20 cellular contexts compared by ENCODE assay signal in the genomic region with DNA sequence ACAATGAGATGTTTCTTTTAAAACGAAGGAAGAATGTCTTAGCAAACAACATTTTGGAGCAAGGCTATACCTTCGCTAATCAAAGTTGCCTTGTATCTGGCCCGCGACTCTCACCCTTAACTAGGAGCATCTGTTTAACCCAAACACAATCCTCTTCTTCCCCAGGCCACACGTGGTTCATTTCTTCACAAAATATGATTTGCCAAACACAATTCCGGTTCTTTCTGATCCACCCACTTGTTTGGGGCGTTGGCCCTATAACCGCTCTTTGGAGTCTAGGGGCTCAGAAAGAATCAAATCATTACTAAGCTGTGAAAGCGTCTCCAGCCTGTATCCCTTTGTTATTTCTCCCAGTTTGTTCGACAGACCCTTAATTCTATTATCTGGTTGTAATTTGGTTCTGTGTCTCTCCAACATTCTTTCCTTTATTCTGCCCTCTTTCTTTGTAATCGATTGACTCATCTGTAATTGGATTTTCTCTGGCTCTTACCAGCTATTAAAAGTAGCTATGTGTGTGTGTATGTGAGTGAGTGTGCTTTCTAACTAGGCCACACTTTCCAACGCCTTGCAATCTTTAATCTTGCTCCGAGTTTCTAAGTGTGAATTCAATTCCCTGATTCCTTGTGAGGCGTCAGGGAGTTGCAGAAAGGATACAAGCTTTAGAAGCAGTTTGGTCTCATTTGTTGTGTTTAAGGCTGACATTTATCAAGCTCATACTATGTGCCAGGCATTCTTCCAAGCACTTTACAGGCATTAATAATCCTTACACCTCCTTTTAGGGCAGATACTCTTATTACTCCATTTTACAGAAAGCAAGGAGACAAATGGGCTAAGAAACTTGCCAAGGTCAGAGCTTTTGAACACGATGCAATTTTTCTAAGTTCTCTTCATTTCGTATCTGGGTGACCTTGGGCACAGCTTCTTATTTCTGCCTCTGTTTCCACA.
A peak's percentile ranks its signal among the peaks of the same experiment; 100 is the strongest.
DNase-seq lines count a peak whose midpoint lies in the region; ATAC-seq and TF ChIP-seq lines count a peak whose summit lies in the region.
"Had no signal": no experiment of that assay in that cellular context is flagged by ENCODE, and none has a peak within 500 bp of the region (broad histone marks: within the 10 kb centered on the region; RNA-seq: fewer than 3 reads in every experiment).

No MANE protein-coding gene starts in this region.

- H3K4me2 ChIP-seq in OCI-LY3 (ENCODE audit: low read length), result peak overlapping the region; percentile 49
- H3K4me2 ChIP-seq in osteoblast (ENCODE audit: insufficient read depth, low read length), result peak overlapping the region; percentile 50

- no peak for ATAC-seq in HG03095 (IDR thresholded peaks at IDR 0.05; ENCODE audit: unreplicated experiment)
- ATAC-seq in GM19452 (IDR thresholded peaks at IDR 0.05; ENCODE audit: unreplicated experiment), result no peak
- ATAC-seq in GM19351 (IDR thresholded peaks at IDR 0.05; ENCODE audit: unreplicated experiment), result no peak
- ATAC-seq: T-cell had no signal

- 61% methylated on average over 16 of the region's 16 CpGs for WGBS in esophagus muscularis mucosa

- H3K9ac ChIP-seq in OCI-LY3 (ENCODE audit: low read length), result peak overlapping the region; percentile 39; the same call in 1 of the 2 replicates

- H2AFZ ChIP-seq in OCI-LY3 (ENCODE audit: low read depth, low read length), result peak overlapping the region; percentile 53; the same call in 1 of the 2 replicates
- H2AFZ ChIP-seq in osteoblast (ENCODE audit: low read length), result no peak overlapping the region

- POLR2A ChIA-PET in A673 (lab: Charles Lee; ENCODE audit: low non-redundant PET), result no interaction called here

- no peak for TF ChIP-seq POLR2A in esophagus muscularis mucosa (IDR thresholded peaks at IDR 0.05; ENCODE audit: low read depth)

- H4K20me1 ChIP-seq in OCI-LY3 (ENCODE audit: insufficient read depth, low read length) (no peaks in the 10 kb centered on the region), osteoblast (ENCODE audit: insufficient read depth, low read length) (no peaks in the 10 kb centered on the region)

- intact Hi-C loops in A673 (cut with micrococcal nuclease; ENCODE audit: unreplicated experiment) (no loop called here), esophagus muscularis mucosa (cut with DNase I) (loop anchor here (5.0 kb wide), 1 partner anchor 139 kb away; a partner anchor contains a TSS)

- H3K4me1 Mint-ChIP-seq in nephron progenitor cell, result peaks cover 14% of the 10 kb centered on the region
- H3K4me1 Mint-ChIP-seq: T-cell had no signal

- DNase-seq in A673 (ENCODE audit: low spot score), result peak; percentile 83
- DNase-seq in esophagus muscularis mucosa (ENCODE audit: extremely low spot score), result no peak
- no peak for DNase-seq in osteoblast (ENCODE audit: insufficient read length, low spot score, missing footprints)
- DNase-seq in nephron progenitor cell, result no peak
- DNase-seq: activated CD8-positive, alpha-beta memory T cell treated with anti-CD3 and anti-CD28 coated beads, Interleukin-2, amount 50 U/mL, for 4 hours; activated gamma-delta T cell; central memory CD4-positive, alpha-beta T cell; effector CD4-positive, alpha-beta T cell; mammary epithelial cell; MM.1S; naive thymus-derived CD4-positive, alpha-beta T cell; small intestine; stimulated activated CD4-positive, alpha-beta T cell treated with anti-CD3 and anti-CD28 coated beads, Interleukin-4, amount 100 ng/mL, for 4 hours; T-cell had no signal

- no peak for TF ChIP-seq CTCF in A673 (conservative IDR thresholded peaks at IDR 0.05; ENCODE audit: low read depth, low read length)
- no peak for TF ChIP-seq CTCF in OCI-LY3 (IDR thresholded peaks at IDR 0.05; ENCODE audit: low read depth, low read length)
- TF ChIP-seq CTCF in esophagus muscularis mucosa (IDR thresholded peaks at IDR 0.05), result no peak
- TF ChIP-seq CTCF in osteoblast (IDR thresholded peaks at IDR 0.05; ENCODE audit: extremely low read depth, low read depth, low read length), result no peak
- no peak for TF ChIP-seq CTCF in nephron progenitor cell (IDR thresholded peaks at IDR 0.05)

- H3K9me3 Mint-ChIP-seq in nephron progenitor cell, result no peaks in the 10 kb centered on the region
- H3K9me3 Mint-ChIP-seq: T-cell had no signal

- H3K4me1 ChIP-seq in A673 (ENCODE audit: insufficient read depth, low read length, poor library complexity, severe bottlenecking) (peaks cover 20% of the 10 kb centered on the region), OCI-LY3 (ENCODE audit: low read length) (peaks cover 29% of the 10 kb centered on the region), esophagus muscularis mucosa (peaks cover 21 to 52% (median 45%) of the 10 kb centered on the region in 4 donors), osteoblast (ENCODE audit: insufficient read depth, low read length) (no peaks in the 10 kb centered on the region)

- CTCF ChIA-PET in A673 (lab: Charles Lee), result no interaction called here

- no peak overlapping the region for H3K27ac Mint-ChIP-seq in nephron progenitor cell
- H3K27ac Mint-ChIP-seq: naive thymus-derived CD4-positive, alpha-beta T cell; T-cell had no signal

- H3K4me3 ChIP-seq in A673 (ENCODE audit: low read depth, low read length, poor library complexity, severe bottlenecking) (no peak overlapping the region), OCI-LY3 (ENCODE audit: low read length) (no peak overlapping the region), esophagus muscularis mucosa (peak overlapping the region in 1 of 4 donors; percentile 14), osteoblast (ENCODE audit: insufficient read depth, low read length) (no peak overlapping the region)

- no peak overlapping the region for H3K4me3 Mint-ChIP-seq in nephron progenitor cell
- H3K4me3 Mint-ChIP-seq: naive thymus-derived CD4-positive, alpha-beta T cell; T-cell had no signal

- TF ChIP-seq EP300 in esophagus muscularis mucosa (IDR thresholded peaks at IDR 0.05), result no peak

- no peaks in the 10 kb centered on the region for H3K27me3 ChIP-seq in A673 (replicated peaks; ENCODE audit: insufficient read depth, low read depth, low read length, poor library complexity)
- no peaks in the 10 kb centered on the region for H3K27me3 ChIP-seq in OCI-LY3 (ENCODE audit: low read depth, low read length)
- H3K27me3 ChIP-seq in esophagus muscularis mucosa, result no peaks in the 10 kb centered on the region
- no peaks in the 10 kb centered on the region for H3K27me3 ChIP-seq in osteoblast (ENCODE audit: insufficient read depth, low read length)

- H3K36me3 Mint-ChIP-seq in nephron progenitor cell (ENCODE audit: low read depth), result no peaks in the 10 kb centered on the region
- H3K36me3 Mint-ChIP-seq: naive thymus-derived CD4-positive, alpha-beta T cell; T-cell had no signal

- H3K79me2 ChIP-seq in OCI-LY3 (ENCODE audit: low read length) (no peaks in the 10 kb centered on the region), osteoblast (ENCODE audit: insufficient read depth, low read length) (no peaks in the 10 kb centered on the region)

- H3K36me3 ChIP-seq in A673 (ENCODE audit: insufficient read depth, low read length, poor library complexity, severe bottlenecking), result no peaks in the 10 kb centered on the region
- H3K36me3 ChIP-seq in OCI-LY3 (replicated peaks; ENCODE audit: low read depth, low read length), result no peaks in the 10 kb centered on the region
- H3K36me3 ChIP-seq in esophagus muscularis mucosa, result no peaks in the 10 kb centered on the region
- H3K36me3 ChIP-seq in osteoblast (ENCODE audit: insufficient read depth, low read length), result no peaks in the 10 kb centered on the region

- peaks cover 45% of the 10 kb centered on the region for H3K27me3 Mint-ChIP-seq in nephron progenitor cell (ENCODE audit: low read depth, poor library complexity)

- H3K9me3 ChIP-seq in A673 (ENCODE audit: low read depth, low read length, poor library complexity, severe bottlenecking), result no peaks in the 10 kb centered on the region
- no peaks in the 10 kb centered on the region for H3K9me3 ChIP-seq in OCI-LY3 (ENCODE audit: insufficient read depth, low read length)
- no peaks in the 10 kb centered on the region for H3K9me3 ChIP-seq in esophagus muscularis mucosa
- no peaks in the 10 kb centered on the region for H3K9me3 ChIP-seq in osteoblast (ENCODE audit: low read depth, low read length)

- H3K27ac ChIP-seq in A673 (ENCODE audit: low read depth, low read length, poor library complexity, severe bottlenecking), result peak overlapping the region; percentile 29
- H3K27ac ChIP-seq in OCI-LY3 (ENCODE audit: low read length), result peak overlapping the region; percentile 45
- H3K27ac ChIP-seq in esophagus muscularis mucosa (replicated peaks in 1 of 4), result peak overlapping the region; percentile 80 to 87 (median 84)
- no peak overlapping the region for H3K27ac ChIP-seq in osteoblast (ENCODE audit: low read depth, low read length)
- H3K27ac ChIP-seq: C4-2B, VCaP had no signal

- BruUV-seq in A673 (replicated peaks; lab: Mats Ljungman, UMichigan), result no TSS peak
